Comparison of ENCODE assay signal across 32 cellular contexts in the genomic region with DNA sequence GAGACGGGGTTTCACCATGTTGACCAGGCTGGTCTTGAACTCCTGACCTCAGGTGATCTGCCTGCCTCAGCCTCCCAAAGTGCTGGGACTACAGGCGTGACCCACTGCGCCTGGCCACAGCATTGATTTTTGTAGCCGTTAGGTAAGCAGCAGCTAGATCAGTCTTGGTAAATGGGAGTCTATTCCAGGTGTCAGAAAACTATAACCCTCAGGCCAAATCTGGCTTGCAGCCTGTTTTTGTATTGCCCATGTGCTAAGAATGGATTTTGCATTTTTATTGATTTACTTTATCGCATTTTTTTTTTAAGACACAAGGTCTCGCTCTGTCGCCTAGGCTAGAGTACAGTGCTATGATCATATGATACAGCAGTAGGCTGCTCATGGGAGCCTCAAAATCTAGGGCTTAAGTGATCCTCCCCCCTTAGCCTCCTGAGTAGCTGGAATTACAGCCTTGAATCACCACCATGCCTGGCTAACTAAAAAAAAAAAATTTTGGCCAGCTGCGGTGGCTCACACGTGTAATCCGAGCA.
"Had no signal": no experiment of that assay in that cellular context is flagged by ENCODE, and none has a peak within 500 bp of the region (broad histone marks: within the 10 kb centered on the region; RNA-seq: fewer than 3 reads in every experiment).

No MANE protein-coding gene starts in this region.

- H3K4me3 ChIP-seq: ascending aorta, esophagus squamous epithelium, gastroesophageal sphincter, heart right ventricle had no signal

- H3K27ac Mint-ChIP-seq: activated CD4-positive, alpha-beta memory T cell treated with anti-CD3 and anti-CD28 coated beads, Interleukin-2, amount 10 ng/mL, durations not matched to agents 7 days and 5 days; activated CD4-positive, alpha-beta T cell treated with anti-CD3 and anti-CD28 coated beads, Interleukin-2, amount 10 ng/mL, durations not matched to agents 7 days and 5 days; activated naive CD4-positive, alpha-beta T cell treated with anti-CD3 and anti-CD28 coated beads, Interleukin-2, amount 10 ng/mL, durations not matched to agents 7 days and 5 days; activated naive CD4-positive, alpha-beta T cell treated with anti-CD3 and anti-CD28 coated beads, Interleukin-2, amount 50 U/mL, for 72 hours; activated naive CD8-positive, alpha-beta T cell treated with anti-CD3 and anti-CD28 coated beads, Interleukin-2, amount 10 ng/mL, durations not matched to agents 7 days and 5 days; activated T-cell treated with anti-CD3 and anti-CD28 coated beads, Interleukin-2, amount 50 U/mL, for 24 hours; activated T-cell treated with anti-CD3 and anti-CD28 coated beads, Interleukin-2, amount 50 U/mL, for 72 hours; effector memory CD8-positive, alpha-beta T cell; T-helper 17 cell; T-helper 2 cell treated with Interferon-gamma antibody and Interleukin-4, amounts not matched to agents 5 μg/mL and 100 μg/mL, for 36 hours had no signal

- H3K36me3 Mint-ChIP-seq: activated naive CD4-positive, alpha-beta T cell treated with anti-CD3 and anti-CD28 coated beads, Interleukin-2, amount 10 ng/mL, durations not matched to agents 7 days and 5 days; activated naive CD4-positive, alpha-beta T cell treated with anti-CD3 and anti-CD28 coated beads, Interleukin-2, amount 50 U/mL, for 72 hours; activated naive CD8-positive, alpha-beta T cell treated with anti-CD3 and anti-CD28 coated beads, Interleukin-2, amount 10 ng/mL, durations not matched to agents 7 days and 5 days had no signal

- H3K4me1 Mint-ChIP-seq: activated naive CD4-positive, alpha-beta T cell treated with anti-CD3 and anti-CD28 coated beads, Interleukin-2, amount 10 ng/mL, durations not matched to agents 7 days and 5 days; central memory CD8-positive, alpha-beta T cell had no signal

- H3K4me1 ChIP-seq: esophagus squamous epithelium, gastroesophageal sphincter, heart right ventricle had no signal

- H3K36me3 ChIP-seq: ascending aorta, brain microvascular endothelial cell, esophagus squamous epithelium, gastroesophageal sphincter, heart right ventricle had no signal

- H3K27me3 Mint-ChIP-seq: activated T-cell treated with anti-CD3 and anti-CD28 coated beads, Interleukin-2, amount 50 U/mL, for 24 hours; central memory CD8-positive, alpha-beta T cell had no signal

- H3K9me3 Mint-ChIP-seq: activated CD4-positive, alpha-beta memory T cell treated with anti-CD3 and anti-CD28 coated beads, Interleukin-2, amount 10 ng/mL, durations not matched to agents 7 days and 5 days; activated CD4-positive, alpha-beta T cell treated with anti-CD3 and anti-CD28 coated beads, Interleukin-2, amount 10 ng/mL, durations not matched to agents 7 days and 5 days; activated naive CD4-positive, alpha-beta T cell treated with anti-CD3 and anti-CD28 coated beads, Interleukin-2, amount 10 ng/mL, durations not matched to agents 7 days and 5 days; activated naive CD4-positive, alpha-beta T cell treated with anti-CD3 and anti-CD28 coated beads, Interleukin-2, amount 50 U/mL, for 72 hours; activated naive CD8-positive, alpha-beta T cell treated with anti-CD3 and anti-CD28 coated beads, Interleukin-2, amount 10 ng/mL, durations not matched to agents 7 days and 5 days; activated T-cell treated with anti-CD3 and anti-CD28 coated beads, Interleukin-2, amount 50 U/mL, for 24 hours; activated T-cell treated with anti-CD3 and anti-CD28 coated beads, Interleukin-2, amount 50 U/mL, for 72 hours; central memory CD8-positive, alpha-beta T cell; effector memory CD8-positive, alpha-beta T cell; T-helper 2 cell treated with Interferon-gamma antibody and Interleukin-4, amounts not matched to agents 5 μg/mL and 100 μg/mL, for 36 hours had no signal

- DNase-seq: activated CD4-positive, alpha-beta memory T cell treated with anti-CD3 and anti-CD28 coated beads, Interleukin-2, amount 10 ng/mL, durations not matched to agents 7 days and 5 days; activated CD4-positive, alpha-beta T cell treated with anti-CD3 and anti-CD28 coated beads for 1 hour; activated CD4-positive, alpha-beta T cell treated with anti-CD3 and anti-CD28 coated beads for 4 hours; activated CD4-positive, alpha-beta T cell treated with anti-CD3 and anti-CD28 coated beads, Interleukin-2, amount 10 ng/mL, durations not matched to agents 7 days and 5 days; activated CD4-positive, alpha-beta T cell treated with anti-CD3 and anti-CD28 coated beads, Interleukin-2, amount 50 U/mL, for 4 hours; activated CD8-positive, alpha-beta memory T cell treated with anti-CD3 and anti-CD28 coated beads, Interleukin-2, amount 50 U/mL, for 48 hours; activated gamma-delta T cell; activated naive CD4-positive, alpha-beta T cell; activated naive CD4-positive, alpha-beta T cell treated with anti-CD3 and anti-CD28 coated beads, Interleukin-2, amount 10 ng/mL, durations not matched to agents 7 days and 5 days; activated naive CD8-positive, alpha-beta T cell treated with anti-CD3 and anti-CD28 coated beads, Interleukin-2, amount 10 ng/mL, durations not matched to agents 7 days and 5 days; activated T-cell treated with anti-CD3 and anti-CD28 coated beads for 4 hours; activated T-cell treated with anti-CD3 and anti-CD28 coated beads, Interleukin-2, amount 50 U/mL, for 24 hours; activated T-cell treated with anti-CD3 and anti-CD28 coated beads, Interleukin-2, amount 50 U/mL, for 72 hours; brain microvascular endothelial cell; cortex of kidney; dermis blood vessel endothelial cell; effector CD4-positive, alpha-beta T cell; effector memory CD8-positive, alpha-beta T cell; erythroblast; esophagus squamous epithelium; foreskin melanocyte; heart right ventricle; T-helper 1 cell; T-helper 17 cell; T1000 had no signal

- H3K9me3 ChIP-seq: ascending aorta, esophagus squamous epithelium, gastroesophageal sphincter, heart right ventricle had no signal

- H3K27ac ChIP-seq: brain microvascular endothelial cell, esophagus squamous epithelium, gastroesophageal sphincter, heart right ventricle had no signal

- ATAC-seq: activated naive CD4-positive, alpha-beta T cell treated with anti-CD3 and anti-CD28 coated beads, Interleukin-2, amount 50 U/mL, for 72 hours; activated T-cell treated with anti-CD3 and anti-CD28 coated beads, Interleukin-2, amount 50 U/mL, for 72 hours; effector memory CD8-positive, alpha-beta T cell; gastroesophageal sphincter; heart right ventricle; T-helper 17 cell had no signal

- H3K27me3 ChIP-seq: ascending aorta, brain microvascular endothelial cell, esophagus squamous epithelium, gastroesophageal sphincter, heart right ventricle had no signal

- FAIRE-seq: bronchial epithelial cell, colon had no signal

- H3K4me3 Mint-ChIP-seq: activated CD4-positive, alpha-beta memory T cell treated with anti-CD3 and anti-CD28 coated beads, Interleukin-2, amount 10 ng/mL, durations not matched to agents 7 days and 5 days; activated CD4-positive, alpha-beta T cell treated with anti-CD3 and anti-CD28 coated beads, Interleukin-2, amount 10 ng/mL, durations not matched to agents 7 days and 5 days; activated naive CD4-positive, alpha-beta T cell treated with anti-CD3 and anti-CD28 coated beads, Interleukin-2, amount 10 ng/mL, durations not matched to agents 7 days and 5 days; activated naive CD8-positive, alpha-beta T cell treated with anti-CD3 and anti-CD28 coated beads, Interleukin-2, amount 10 ng/mL, durations not matched to agents 7 days and 5 days; activated T-cell treated with anti-CD3 and anti-CD28 coated beads, Interleukin-2, amount 50 U/mL, for 24 hours; activated T-cell treated with anti-CD3 and anti-CD28 coated beads, Interleukin-2, amount 50 U/mL, for 72 hours; central memory CD8-positive, alpha-beta T cell; effector memory CD8-positive, alpha-beta T cell; T-helper 17 cell; T-helper 2 cell treated with Interferon-gamma antibody and Interleukin-4, amounts not matched to agents 5 μg/mL and 100 μg/mL, for 36 hours had no signal
